17 cellular contexts compared by ENCODE assay signal in the genomic region with DNA sequence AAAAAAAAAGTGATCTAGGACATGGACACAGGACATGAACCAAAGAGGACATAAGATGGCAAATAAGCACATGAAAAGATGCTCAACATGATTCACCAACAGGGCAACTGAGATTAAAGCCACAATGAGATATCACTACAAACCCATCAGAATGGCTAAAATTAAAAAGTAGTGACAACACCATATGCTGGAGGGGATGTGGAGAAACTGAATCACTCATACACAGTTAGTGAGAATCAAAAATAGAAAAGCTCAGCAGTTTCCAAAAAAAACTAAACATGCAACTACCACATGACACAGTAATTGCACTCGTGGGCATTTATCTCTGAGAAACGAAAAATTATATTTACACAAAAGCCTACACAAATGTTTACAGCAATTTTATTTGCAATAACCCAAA. TPM values are rescaled to one million over a fixed set of nuclear protein-coding genes. Genes with fewer than 3 reads are reported as not detected.
DNase-seq lines count a peak whose midpoint lies in the region; ATAC-seq and TF ChIP-seq lines count a peak whose summit lies in the region.
"Had no signal": no experiment of that assay in that cellular context is flagged by ENCODE, and none has a peak within 500 bp of the region (broad histone marks: within the 10 kb centered on the region; RNA-seq: fewer than 3 reads in every experiment).

No MANE protein-coding gene starts in this region.

- no peaks in the 10 kb centered on the region for H3K27me3 Mint-ChIP-seq in activated T-cell treated with anti-CD3 and anti-CD28 coated beads, Interleukin-2, amount 50 U/mL, for 24 hours
- no peaks in the 10 kb centered on the region for H3K27me3 Mint-ChIP-seq in activated T-helper 2 cell treated with anti-CD3 and anti-CD28 coated beads, Interferon-gamma antibody, Interleukin-2, Interleukin-4, amounts not matched to agents 10 μg/mL and 5 μg/mL and 100 μg/mL, durations not matched to agents 14 hours and 24 hours and 36 hours (ENCODE audit: low read depth)
- H3K27me3 Mint-ChIP-seq: central memory CD8-positive, alpha-beta T cell had no signal

- H3K4me3 ChIP-seq in right cardiac atrium (ENCODE audit: low read length) (no peak overlapping the region), thoracic aorta (peak overlapping the region; percentile 40)
- H3K4me3 ChIP-seq: heart left ventricle, lower lobe of right lung, neural progenitor cell, suprapubic skin had no signal

- H3K27me3 ChIP-seq in right cardiac atrium (ENCODE audit: control insufficient read depth, insufficient read depth) (no peaks in the 10 kb centered on the region), thoracic aorta (replicated peaks; ENCODE audit: insufficient read depth) (no peaks in the 10 kb centered on the region)
- H3K27me3 ChIP-seq: heart left ventricle, neural progenitor cell, suprapubic skin had no signal

- H3K9me3 ChIP-seq in right cardiac atrium (ENCODE audit: control insufficient read depth, low read length) (no peaks in the 10 kb centered on the region), thoracic aorta (no peaks in the 10 kb centered on the region)
- H3K9me3 ChIP-seq: lower lobe of right lung, suprapubic skin had no signal

- TF ChIP-seq POLR2A in erythroblast (IDR thresholded peaks at IDR 0.05; ENCODE audit: low read length): no peak

- no peak overlapping the region for H3K27ac ChIP-seq in right cardiac atrium (ENCODE audit: low read length)
- H3K27ac ChIP-seq in thoracic aorta: peak overlapping the region; percentile 81
- H3K27ac ChIP-seq: lower lobe of right lung, neural progenitor cell, RWPE1, suprapubic skin had no signal

- DNase-seq in activated T-cell treated with anti-CD3 and anti-CD28 coated beads, Interleukin-2, amount 50 U/mL, for 24 hours: no peak
- no peak for DNase-seq in activated T-cell treated with anti-CD3 and anti-CD28 coated beads, Interleukin-2, amount 50 U/mL, for 1 hour
- DNase-seq in activated T-helper 2 cell treated with anti-CD3 and anti-CD28 coated beads, Interferon-gamma antibody, Interleukin-2, Interleukin-4, amounts not matched to agents 10 μg/mL and 5 μg/mL and 100 μg/mL, durations not matched to agents 14 hours and 24 hours and 36 hours (ENCODE audit: low spot score): no peak
- DNase-seq in right cardiac atrium (no peak), thoracic aorta (ENCODE audit: low spot score) (no peak), NCI-H1417 (lab: John Stamatoyannopoulos, UW) (no peak), GM13977 (ENCODE audit: low spot score) (no peak), erythroblast (lab: John Stamatoyannopoulos, UW) (no peak)
- DNase-seq: activated naive CD4-positive, alpha-beta T cell treated with Interleukin-2 at 50 U/mL for 16 hours; heart left ventricle; lower lobe of right lung; NCI-H2029 treated with DMSO at 0.1 percent for 48 hours had no signal

- H3K9me3 Mint-ChIP-seq in activated T-cell treated with anti-CD3 and anti-CD28 coated beads, Interleukin-2, amount 50 U/mL, for 24 hours: peaks cover 5% of the 10 kb centered on the region
- peaks cover 12% of the 10 kb centered on the region for H3K9me3 Mint-ChIP-seq in activated T-helper 2 cell treated with anti-CD3 and anti-CD28 coated beads, Interferon-gamma antibody, Interleukin-2, Interleukin-4, amounts not matched to agents 10 μg/mL and 5 μg/mL and 100 μg/mL, durations not matched to agents 14 hours and 24 hours and 36 hours
- H3K9me3 Mint-ChIP-seq: central memory CD8-positive, alpha-beta T cell had no signal

- H3K4me3 Mint-ChIP-seq in activated T-cell treated with anti-CD3 and anti-CD28 coated beads, Interleukin-2, amount 50 U/mL, for 24 hours: peak overlapping the region; percentile 40
- peak overlapping the region; percentile 1 for H3K4me3 Mint-ChIP-seq in activated T-helper 2 cell treated with anti-CD3 and anti-CD28 coated beads, Interferon-gamma antibody, Interleukin-2, Interleukin-4, amounts not matched to agents 10 μg/mL and 5 μg/mL and 100 μg/mL, durations not matched to agents 14 hours and 24 hours and 36 hours (ENCODE audit: low read depth)
- H3K4me3 Mint-ChIP-seq: central memory CD8-positive, alpha-beta T cell; neural progenitor cell had no signal

- peaks cover 66% of the 10 kb centered on the region for H3K36me3 Mint-ChIP-seq in activated T-cell treated with anti-CD3 and anti-CD28 coated beads, Interleukin-2, amount 50 U/mL, for 24 hours (ENCODE audit: low read depth)
- peaks cover 61% of the 10 kb centered on the region for H3K36me3 Mint-ChIP-seq in activated T-helper 2 cell treated with anti-CD3 and anti-CD28 coated beads, Interferon-gamma antibody, Interleukin-2, Interleukin-4, amounts not matched to agents 10 μg/mL and 5 μg/mL and 100 μg/mL, durations not matched to agents 14 hours and 24 hours and 36 hours (ENCODE audit: low read depth)

- ATAC-seq in right cardiac atrium: peak; percentile 57 to 71
- ATAC-seq in thoracic aorta (ENCODE audit: insufficient number of reproducible peaks, low FRiP score, low read depth): peak; percentile 90
- ATAC-seq: HCT116, lower lobe of right lung had no signal

- H3K4me1 ChIP-seq in right cardiac atrium (ENCODE audit: control insufficient read depth, insufficient read depth, low read length) (no peaks in the 10 kb centered on the region), thoracic aorta (ENCODE audit: control insufficient read depth in 1 of 2, low read depth in 2 of 2) (peaks cover 17 to 48% of the 10 kb centered on the region in 2 donors)
- H3K4me1 ChIP-seq: neural progenitor cell had no signal

- in situ Hi-C loops in GM13977 (cut with MboI; ENCODE audit: low pct_unique_long_range_greater_than_20kb, low sequenced_read_pairs, unreplicated experiment): no loop called here

- peak overlapping the region; percentile 88 for H3K27ac Mint-ChIP-seq in activated T-cell treated with anti-CD3 and anti-CD28 coated beads, Interleukin-2, amount 50 U/mL, for 24 hours
- H3K27ac Mint-ChIP-seq in activated T-helper 2 cell treated with anti-CD3 and anti-CD28 coated beads, Interferon-gamma antibody, Interleukin-2, Interleukin-4, amounts not matched to agents 10 μg/mL and 5 μg/mL and 100 μg/mL, durations not matched to agents 14 hours and 24 hours and 36 hours: peak overlapping the region; percentile 90
- H3K27ac Mint-ChIP-seq: neural progenitor cell had no signal

- H3K36me3 ChIP-seq in thoracic aorta: no peaks in the 10 kb centered on the region
- H3K36me3 ChIP-seq: neural progenitor cell, suprapubic skin had no signal

- H3K4me1 Mint-ChIP-seq in activated T-cell treated with anti-CD3 and anti-CD28 coated beads, Interleukin-2, amount 50 U/mL, for 24 hours (ENCODE audit: low read depth): peaks cover 23% of the 10 kb centered on the region
- H3K4me1 Mint-ChIP-seq in activated T-helper 2 cell treated with anti-CD3 and anti-CD28 coated beads, Interferon-gamma antibody, Interleukin-2, Interleukin-4, amounts not matched to agents 10 μg/mL and 5 μg/mL and 100 μg/mL, durations not matched to agents 14 hours and 24 hours and 36 hours (ENCODE audit: low read depth): peaks cover 24% of the 10 kb centered on the region
- H3K4me1 Mint-ChIP-seq: central memory CD8-positive, alpha-beta T cell; neural progenitor cell had no signal

- WGBS in right cardiac atrium: 36% methylated on average over 2 of the region's 2 CpGs

- intact Hi-C loops in activated T-helper 2 cell treated with anti-CD3 and anti-CD28 coated beads, Interferon-gamma antibody, Interleukin-2, Interleukin-4, amounts not matched to agents 10 μg/mL and 5 μg/mL and 100 μg/mL, durations not matched to agents 14 hours and 24 hours and 36 hours (cut with micrococcal nuclease): loop anchor here (1.0 kb wide), 3 partner anchors 19 to 33 kb away; no protein-coding TSS in a partner anchor
- intact Hi-C loops in right cardiac atrium (cut with DNase I): no loop called here

- TF ChIP-seq CTCF in thoracic aorta (IDR thresholded peaks at IDR 0.05) (no peak), GM13977 (IDR thresholded peaks at IDR 0.05; ENCODE audit: extremely low read depth, insufficient read depth, missing control alignments) (no peak)

RNA-seq across cellular contexts. Expression of gene ACKR4, which starts 27.9 kb away (rescaled TPM):
- not detected in 2 replicates for total RNA-seq in activated T-helper 2 cell treated with anti-CD3 and anti-CD28 coated beads, Interferon-gamma antibody, Interleukin-2, Interleukin-4, amounts not matched to agents 10 μg/mL and 5 μg/mL and 100 μg/mL, durations not matched to agents 14 hours and 24 hours and 36 hours
- total RNA-seq in right cardiac atrium (1 to 10 TPM; 5.2 to 8.5 (median 6.6) TPM), thoracic aorta (10 to 100 TPM in 1 of 2 donors, 1 to 10 TPM in 1; 7.3 to 13.5 TPM)
- polyA plus RNA-seq in right cardiac atrium: 7.2 TPM
